ENCODE assay signal across 9 cellular contexts in genomic region chr22:24289781-24290181, GRCh38. TPM values are rescaled to one million over a fixed set of nuclear protein-coding genes. Genes with fewer than 3 reads are reported as not detected.
DNase-seq lines count a peak whose midpoint lies in the region; ATAC-seq and TF ChIP-seq lines count a peak whose summit lies in the region.
"Had no signal": no experiment of that assay in that cellular context is flagged by ENCODE, and none has a peak within 500 bp of the region (broad histone marks: within the 10 kb centered on the region; RNA-seq: fewer than 3 reads in every experiment).

No MANE protein-coding gene starts in this region.

- H3K4me1 ChIP-seq in Karpas-422 (ENCODE audit: low read length) (peaks cover 15% of the 10 kb centered on the region), upper lobe of right lung (peaks cover 46% of the 10 kb centered on the region)

- no peaks in the 10 kb centered on the region for H3K9me3 ChIP-seq in Karpas-422 (ENCODE audit: low read length)
- H3K9me3 ChIP-seq in upper lobe of right lung = no peaks in the 10 kb centered on the region

- H3K4me2 ChIP-seq in Karpas-422 (ENCODE audit: low read depth, low read length, poor library complexity, severe bottlenecking) = no peak overlapping the region

- H3K4me1 Mint-ChIP-seq in memory B cell = peaks cover 26% of the 10 kb centered on the region

- intact Hi-C loops in upper lobe of right lung (cut with DNase I) = no loop called here

- no peaks in the 10 kb centered on the region for H3K9me3 Mint-ChIP-seq in memory B cell
- H3K9me3 Mint-ChIP-seq: activated naive CD4-positive, alpha-beta T cell treated with anti-CD3 and anti-CD28 coated beads, Interleukin-2, amount 50 U/mL, for 24 hours had no signal

- H3K27me3 ChIP-seq in Karpas-422 (ENCODE audit: low read length) (no peaks in the 10 kb centered on the region), upper lobe of right lung (no peaks in the 10 kb centered on the region)

- H3K79me2 ChIP-seq in Karpas-422 (ENCODE audit: low read length) = peaks cover 88% of the 10 kb centered on the region

- H3K9me2 ChIP-seq in Karpas-422 (replicated peaks; ENCODE audit: insufficient read depth, low read length) = no peaks in the 10 kb centered on the region

- DNase-seq in Karpas-422 = peak; percentile 37
- DNase-seq in cerebellum (ENCODE audit: low spot score) = peak; percentile 49
- DNase-seq in memory B cell (ENCODE audit: low spot score in 2 of 2) = no peak
- DNase-seq in upper lobe of right lung = no peak
- DNase-seq in ureter (ENCODE audit: low spot score) = no peak
- no peak for DNase-seq in activated CD4-positive, alpha-beta T cell treated with anti-CD3 and anti-CD28 coated beads for 48 hours
- no peak for DNase-seq in activated T-cell treated with anti-CD3 and anti-CD28 coated beads, Interleukin-2, amount 50 U/mL, for 1 hour
- DNase-seq: NCI-H1105 treated with DMSO at 0.1 percent for 48 hours had no signal

- H3K36me3 Mint-ChIP-seq in memory B cell = peaks cover 5% of the 10 kb centered on the region
- H3K36me3 Mint-ChIP-seq: activated naive CD4-positive, alpha-beta T cell treated with anti-CD3 and anti-CD28 coated beads, Interleukin-2, amount 50 U/mL, for 24 hours had no signal

- H3K4me3 ChIP-seq in Karpas-422 (ENCODE audit: low read length) (no peak overlapping the region), upper lobe of right lung (peak overlapping the region; percentile 1)

- no peak overlapping the region for H3K27ac Mint-ChIP-seq in memory B cell
- H3K27ac Mint-ChIP-seq: activated naive CD4-positive, alpha-beta T cell treated with anti-CD3 and anti-CD28 coated beads, Interleukin-2, amount 50 U/mL, for 24 hours had no signal

- TF ChIP-seq CTCF in upper lobe of right lung (IDR thresholded peaks at IDR 0.05) = no peak

- H4K20me1 ChIP-seq in Karpas-422 (ENCODE audit: insufficient read depth, low read depth, low read length) = no peaks in the 10 kb centered on the region

- H3K27ac ChIP-seq in Karpas-422 (ENCODE audit: low read length) (no peak overlapping the region), upper lobe of right lung (peak overlapping the region; percentile 61)

- no peak overlapping the region for H3K9ac ChIP-seq in Karpas-422 (ENCODE audit: low read length)

- H3K4me3 Mint-ChIP-seq in memory B cell = no peak overlapping the region
- H3K4me3 Mint-ChIP-seq: activated naive CD4-positive, alpha-beta T cell treated with anti-CD3 and anti-CD28 coated beads, Interleukin-2, amount 50 U/mL, for 24 hours had no signal

- peak; percentile 29 for ATAC-seq in memory B cell (ENCODE audit: low read depth)
- ATAC-seq in upper lobe of right lung = peak; percentile 54

- H3K27me3 Mint-ChIP-seq in memory B cell = no peaks in the 10 kb centered on the region
- H3K27me3 Mint-ChIP-seq: activated naive CD4-positive, alpha-beta T cell treated with anti-CD3 and anti-CD28 coated beads, Interleukin-2, amount 50 U/mL, for 24 hours had no signal

- no peaks in the 10 kb centered on the region for H3K36me3 ChIP-seq in Karpas-422 (ENCODE audit: insufficient read depth, low read length)
- H3K36me3 ChIP-seq in upper lobe of right lung = no peaks in the 10 kb centered on the region

- H2AFZ ChIP-seq in Karpas-422 (ENCODE audit: low read length) = no peak overlapping the region

RNA-seq across cellular contexts. Expression of gene SPECC1L, which starts 19.1 kb away (rescaled TPM):
- total RNA-seq in Karpas-422 (2014; rRNA removed; shearing (Covaris generic); ENCODE audit: low replicate concordance) = 33.7 and 35.1 TPM in 2 replicates
- total RNA-seq in cerebellum = 45.8 TPM
- 87.1 TPM for total RNA-seq in upper lobe of right lung
- 92.9 TPM for total RNA-seq in ureter

RNA-seq across cellular contexts. Expression of gene GGT5, which starts 44.9 kb away (rescaled TPM):
- total RNA-seq in Karpas-422 (2014; rRNA removed; shearing (Covaris generic); ENCODE audit: low replicate concordance) = not detected in 2 replicates
- total RNA-seq in cerebellum = 2.3 TPM
- total RNA-seq in upper lobe of right lung = 66.5 TPM
- total RNA-seq in ureter = 58.2 TPM

Comparison
In these comparisons a context has a peak if more than half of its experiments do, and no peak if none do; other contexts are left out.
1. DNase-seq: peak in Karpas-422 (single experiment) and cerebellum (single experiment); none in memory B cell (0 of 2), upper lobe of right lung (single experiment), ureter (single experiment), activated CD4-positive, alpha-beta T cell treated with anti-CD3 and anti-CD28 coated beads for 48 hours (single experiment) and activated T-cell treated with anti-CD3 and anti-CD28 coated beads, Interleukin-2, amount 50 U/mL, for 1 hour (single experiment).
2. RNA of gene GGT5, which starts 44.9 kb away (total RNA-seq): 66.5 TPM in upper lobe of right lung (single experiment) and 58.2 TPM in ureter (single experiment); 2.3 TPM in cerebellum (single experiment) and not detected in Karpas-422; every median in the first group is over 10 times any median in the second.